In genomic region chr16:8959921-8960787, GRCh38 we compare ENCODE assay signal across 9 cellular contexts. TPM values are rescaled to one million over a fixed set of nuclear protein-coding genes. Genes with fewer than 3 reads are reported as not detected.
DNase-seq lines count a peak whose midpoint lies in the region; ATAC-seq, FAIRE-seq and TF ChIP-seq lines count a peak whose summit lies in the region.
"Had no signal": no experiment of that assay in that cellular context is flagged by ENCODE, and none has a peak within 500 bp of the region (broad histone marks: within the 10 kb centered on the region; RNA-seq: fewer than 3 reads in every experiment).

No MANE protein-coding gene starts in this region.

- no peak for TF ChIP-seq CTCF in NB4 (IDR thresholded peaks at IDR 0.05; ENCODE audit: low read depth, low read length)
- TF ChIP-seq CTCF in coronary artery (IDR thresholded peaks at IDR 0.05), result no peak
- TF ChIP-seq CTCF in uterus (IDR thresholded peaks at IDR 0.05), result no peak

- intact Hi-C loops in uterus (cut with DNase I; ENCODE audit: low total_unique reads), result no loop called here

- FAIRE-seq in urothelium cell line (lab: Jason Lieb, UNC), result no peak

- H3K4me3 ChIP-seq in NB4 (ENCODE audit: low read depth, low read length), result peak overlapping the region; percentile 37
- H3K4me3 ChIP-seq in coronary artery, result peak overlapping the region; percentile 61
- H3K4me3 ChIP-seq in uterus, result peak overlapping the region in 1 of 2 donors; percentile 3
- H3K4me3 ChIP-seq: lung had no signal

- no peaks in the 10 kb centered on the region for H3K27me3 Mint-ChIP-seq in naive thymus-derived CD8-positive, alpha-beta T cell

- H3K9me3 ChIP-seq in uterus, result no peaks in the 10 kb centered on the region

- DNase-seq in GF-D8 (lab: John Stamatoyannopoulos, UW) (peak; percentile 7), NB4 (ENCODE audit: low read depth) (peak; percentile 54), coronary artery (ENCODE audit: low spot score) (no peak), uterus (no peak), urothelium cell line (ENCODE audit: low spot score) (no peak), amygdala (lab: John Stamatoyannopoulos, UW) (no peak)
- DNase-seq in naive thymus-derived CD8-positive, alpha-beta T cell, result peak in 1 of 10 donors; percentile 39

- TF ChIP-seq POLR2A in NB4 (IDR thresholded peaks at IDR 0.05; ENCODE audit: extremely low read depth, insufficient read length) (no peak), uterus (IDR thresholded peaks at IDR 0.05) (no peak)

- H3K36me3 Mint-ChIP-seq in naive thymus-derived CD8-positive, alpha-beta T cell, result peaks cover 0 to 4% (median 0%) of the 10 kb centered on the region in 3 donors

- no peaks in the 10 kb centered on the region for H3K36me3 ChIP-seq in uterus

- peak overlapping the region; percentile 43 to 92 (median 88) for H3K27ac Mint-ChIP-seq in naive thymus-derived CD8-positive, alpha-beta T cell

- ATAC-seq in naive thymus-derived CD8-positive, alpha-beta T cell, result peak in 1 of 2 donors; percentile 11
- no peak for ATAC-seq in GM21367 (IDR thresholded peaks at IDR 0.05; ENCODE audit: unreplicated experiment)

- POLR2A ChIA-PET in naive thymus-derived CD8-positive, alpha-beta T cell (lab: Charles Lee), result interaction anchor here (1.2 to 5.8 kb wide), 3 partner anchors 11 to 132 kb away, joined by 5 to 43 read pairs (median 6); partner anchors contain the start of gene HAPSTR1

- H3K9me3 Mint-ChIP-seq in naive thymus-derived CD8-positive, alpha-beta T cell, result no peaks in the 10 kb centered on the region

- no peaks in the 10 kb centered on the region for H3K27me3 ChIP-seq in uterus

- peak overlapping the region; percentile 68 to 99 (median 94) for H3K4me3 Mint-ChIP-seq in naive thymus-derived CD8-positive, alpha-beta T cell

- H3K27ac ChIP-seq in coronary artery (peak overlapping the region in 1 of 2 donors; percentile 72), uterus (peak overlapping the region in 1 of 2 donors; percentile 14)

- peaks cover 7 to 28% of the 10 kb centered on the region in 2 donors for H3K4me1 ChIP-seq in uterus

- H3K4me1 Mint-ChIP-seq in naive thymus-derived CD8-positive, alpha-beta T cell, result peaks cover 40 to 82% (median 68%) of the 10 kb centered on the region in 4 donors

RNA-seq across cellular contexts. Expression of gene USP7, which starts 3.6 kb away (rescaled TPM):
- total RNA-seq in naive thymus-derived CD8-positive, alpha-beta T cell, result 100 to 1,000 TPM; 201 to 207 TPM
- polyA plus RNA-seq in naive thymus-derived CD8-positive, alpha-beta T cell, result 1 to 10 TPM; 6.4 to 9.9 (median 9.2) TPM
- total RNA-seq in uterus, result 100 to 1,000 TPM in 2 of 4 donors, 10 to 100 TPM in 2; 20.9 to 223 (median 122) TPM

Comparison
In these comparisons a context has a peak if more than half of its experiments do, and no peak if none do; other contexts are left out.
1. DNase-seq: peak in GF-D8 (single experiment) and NB4 (single experiment); none in coronary artery (single experiment), uterus (0 of 2), urothelium cell line (single experiment) and amygdala (0 of 56).